Comparison of ENCODE assay signal across 10 cellular contexts in the genomic region with DNA sequence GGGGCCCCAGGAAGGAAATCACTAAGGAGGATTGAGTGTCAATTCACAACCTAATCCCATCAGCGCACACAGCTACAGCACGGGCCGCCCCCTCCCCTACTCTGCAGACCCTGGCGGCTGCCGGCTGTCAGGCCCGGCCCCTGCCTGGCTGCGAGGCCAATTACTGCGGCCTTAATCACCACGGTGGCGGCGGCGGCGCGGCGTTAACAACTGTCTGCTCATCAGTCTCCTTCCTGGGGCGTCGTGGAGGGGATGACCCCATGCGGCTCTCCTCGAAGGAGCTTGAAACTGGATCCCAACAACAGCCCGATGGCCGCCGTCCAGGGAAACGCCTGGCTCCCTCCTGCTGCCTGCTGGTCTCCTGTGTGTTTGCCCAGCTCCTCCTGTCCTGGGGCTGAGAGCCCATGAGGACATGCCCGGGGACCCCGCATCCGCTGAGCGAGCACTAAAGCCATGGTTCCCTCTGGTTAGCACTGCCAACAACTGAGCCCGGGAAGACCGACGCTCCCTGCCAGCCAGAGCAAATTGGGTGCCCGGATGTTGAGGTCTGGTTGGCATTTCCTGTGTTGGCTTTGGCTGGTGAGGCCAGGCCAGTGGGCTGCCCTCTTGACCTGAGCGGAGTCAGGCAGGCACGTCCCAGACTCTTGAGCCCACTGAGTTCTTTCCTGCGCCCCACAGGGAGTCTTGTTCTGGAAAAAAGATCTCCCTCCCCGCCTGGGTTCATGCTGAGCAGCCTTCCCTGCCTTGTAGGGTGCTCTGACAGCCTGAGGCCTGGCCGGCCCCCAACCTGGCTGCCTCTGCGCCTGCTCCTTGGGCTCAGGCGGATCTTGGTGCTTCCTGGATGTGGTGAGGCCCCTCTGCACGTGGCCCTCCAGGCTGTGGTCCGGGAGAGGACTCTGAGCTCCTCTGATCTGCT. TPM values are rescaled to one million over a fixed set of nuclear protein-coding genes. Genes with fewer than 3 reads are reported as not detected.
DNase-seq lines count a peak whose midpoint lies in the region; TF ChIP-seq lines count a peak whose summit lies in the region.
"Had no signal": no experiment of that assay in that cellular context is flagged by ENCODE, and none has a peak within 500 bp of the region (broad histone marks: within the 10 kb centered on the region; RNA-seq: fewer than 3 reads in every experiment).

No MANE protein-coding gene starts in this region.

- TF ChIP-seq CTCF in AG04450 (IDR thresholded peaks at IDR 0.05; ENCODE audit: low read depth, low read length): 0 out of 2 replicates have a peak, but pooled peaks have one; percentile 6

- no peak overlapping the region for H3K4me3 ChIP-seq in AG04450 (ENCODE audit: low read depth, low read length)

- POLR2A ChIA-PET in AG04450 (lab: Yijun Ruan, JAX): interaction anchor here (0.6 to 0.7 kb wide), 2 partner anchors 22 to 278 kb away, joined by 4 to 8 read pairs; a partner anchor contains a TSS

- no peak overlapping the region for H3K4me3 Mint-ChIP-seq in activated T-helper 1 cell treated with anti-CD3 and anti-CD28 coated beads, Interleukin-12 subunit alpha, Interleukin-12 subunit beta, Interleukin-2, Interleukin-4 antibody, amounts not matched to agents 30 ng/mL and 10 ng/mL and 1 ng/mL, durations not matched to agents 14 hours and 24 hours and 36 hours
- H3K4me3 Mint-ChIP-seq: CD8-positive, alpha-beta memory T cell had no signal

- CTCF ChIA-PET in AG04450 (lab: Charles Lee): interaction anchor here (1.0 to 1.7 kb wide), 2 partner anchors 42 to 107 kb away, joined by 3 to 5 read pairs; no protein-coding TSS in a partner anchor

- H3K4me1 Mint-ChIP-seq in activated T-helper 1 cell treated with anti-CD3 and anti-CD28 coated beads, Interleukin-12 subunit alpha, Interleukin-12 subunit beta, Interleukin-2, Interleukin-4 antibody, amounts not matched to agents 30 ng/mL and 10 ng/mL and 1 ng/mL, durations not matched to agents 14 hours and 24 hours and 36 hours (ENCODE audit: low read depth): no peaks in the 10 kb centered on the region
- H3K4me1 Mint-ChIP-seq: CD8-positive, alpha-beta memory T cell had no signal

- H3K27me3 ChIP-seq in AG04450 (ENCODE audit: control insufficient read depth, insufficient read depth, low read length): peaks cover 2% of the 10 kb centered on the region

- no peaks in the 10 kb centered on the region for H3K9me3 Mint-ChIP-seq in activated T-helper 1 cell treated with anti-CD3 and anti-CD28 coated beads, Interleukin-12 subunit alpha, Interleukin-12 subunit beta, Interleukin-2, Interleukin-4 antibody, amounts not matched to agents 30 ng/mL and 10 ng/mL and 1 ng/mL, durations not matched to agents 14 hours and 24 hours and 36 hours
- H3K9me3 Mint-ChIP-seq: CD8-positive, alpha-beta memory T cell had no signal

- intact Hi-C loops in activated T-helper 1 cell treated with anti-CD3 and anti-CD28 coated beads, Interleukin-12 subunit alpha, Interleukin-12 subunit beta, Interleukin-2, Interleukin-4 antibody, amounts not matched to agents 30 ng/mL and 10 ng/mL and 1 ng/mL, durations not matched to agents 14 hours and 24 hours and 36 hours (cut with micrococcal nuclease): no loop called here

- no peaks in the 10 kb centered on the region for H3K27me3 Mint-ChIP-seq in activated T-helper 1 cell treated with anti-CD3 and anti-CD28 coated beads, Interleukin-12 subunit alpha, Interleukin-12 subunit beta, Interleukin-2, Interleukin-4 antibody, amounts not matched to agents 30 ng/mL and 10 ng/mL and 1 ng/mL, durations not matched to agents 14 hours and 24 hours and 36 hours (ENCODE audit: insufficient read depth)

- no peaks in the 10 kb centered on the region; the same call in 1 of the 2 replicates for H3K9me3 ChIP-seq in AG04450 (ENCODE audit: control insufficient read depth, insufficient read depth, low read length)

- H3K27ac Mint-ChIP-seq in activated T-helper 1 cell treated with anti-CD3 and anti-CD28 coated beads, Interleukin-12 subunit alpha, Interleukin-12 subunit beta, Interleukin-2, Interleukin-4 antibody, amounts not matched to agents 30 ng/mL and 10 ng/mL and 1 ng/mL, durations not matched to agents 14 hours and 24 hours and 36 hours: no peak overlapping the region

- no peaks in the 10 kb centered on the region for H3K36me3 Mint-ChIP-seq in activated T-helper 1 cell treated with anti-CD3 and anti-CD28 coated beads, Interleukin-12 subunit alpha, Interleukin-12 subunit beta, Interleukin-2, Interleukin-4 antibody, amounts not matched to agents 30 ng/mL and 10 ng/mL and 1 ng/mL, durations not matched to agents 14 hours and 24 hours and 36 hours (ENCODE audit: low read depth)
- H3K36me3 Mint-ChIP-seq: CD8-positive, alpha-beta memory T cell had no signal

- H3K27ac ChIP-seq in AG04450 (ENCODE audit: low read depth, low read length): no peak overlapping the region

- DNase-seq in AG04450 (ENCODE audit: low read depth, low spot score): no peak
- peak; percentile 98 for DNase-seq in LHCN-M2 (ENCODE audit: low read depth)
- DNase-seq in astrocyte of the hippocampus (ENCODE audit: low read depth, low spot score): peak; percentile 82
- DNase-seq in kidney tubule cell (ENCODE audit: low spot score): peak; percentile 36
- no peak for DNase-seq in activated T-helper 1 cell treated with anti-CD3 and anti-CD28 coated beads, Interleukin-12 subunit alpha, Interleukin-12 subunit beta, Interleukin-2, Interleukin-4 antibody, amounts not matched to agents 30 ng/mL and 10 ng/mL and 1 ng/mL, durations not matched to agents 14 hours and 24 hours and 36 hours (ENCODE audit: low spot score)
- no peak for DNase-seq in NCI-H1694 treated with DMSO at 0.1 percent for 48 hours (lab: John Stamatoyannopoulos, UW)
- no peak for DNase-seq in NCI-H1105 treated with DMSO at 0.1 percent for 48 hours (lab: John Stamatoyannopoulos, UW)
- DNase-seq in T1000 (lab: John Stamatoyannopoulos, UW): no peak
- DNase-seq: activated naive CD4-positive, alpha-beta T cell; CD8-positive, alpha-beta memory T cell had no signal

RNA-seq across cellular contexts. Expression of a gene that starts 21.7 kb away (rescaled TPM):
- 78.3 and 82.5 TPM in 2 replicates for polyA plus RNA-seq in AG04450 (2011; rRNA removed)
- polyA minus RNA-seq in AG04450 (2011; rRNA and poly(A)+ RNA removed): 42.1 and 51.4 TPM in 2 replicates
- 78.9 and 88.7 TPM in 2 replicates for total RNA-seq in LHCN-M2 (2014; rRNA removed)
- polyA plus RNA-seq in LHCN-M2 (2012): 106 TPM
- total RNA-seq in activated T-helper 1 cell treated with anti-CD3 and anti-CD28 coated beads, Interleukin-12 subunit alpha, Interleukin-12 subunit beta, Interleukin-2, Interleukin-4 antibody, amounts not matched to agents 30 ng/mL and 10 ng/mL and 1 ng/mL, durations not matched to agents 14 hours and 24 hours and 36 hours: 52.8 and 54.3 TPM in 2 replicates

RNA-seq across cellular contexts. Expression of a gene that starts 25.6 kb away (rescaled TPM):
- 0.55 and 0.63 TPM in 2 replicates for polyA plus RNA-seq in AG04450 (2011; rRNA removed)
- 0.35 and 0.78 TPM in 2 replicates for polyA minus RNA-seq in AG04450 (2011; rRNA and poly(A)+ RNA removed)
- 82.3 and 181 TPM in 2 replicates for total RNA-seq in LHCN-M2 (2014; rRNA removed)
- 25.9 TPM for polyA plus RNA-seq in LHCN-M2 (2012)
- total RNA-seq in activated T-helper 1 cell treated with anti-CD3 and anti-CD28 coated beads, Interleukin-12 subunit alpha, Interleukin-12 subunit beta, Interleukin-2, Interleukin-4 antibody, amounts not matched to agents 30 ng/mL and 10 ng/mL and 1 ng/mL, durations not matched to agents 14 hours and 24 hours and 36 hours: 0.22 and 0.41 TPM in 2 replicates
- polyA plus RNA-seq: CD8-positive, alpha-beta memory T cell had no signal

RNA-seq across cellular contexts. Expression of a gene that starts 57.9 kb away (rescaled TPM):
- 0.37 and 0.64 TPM in 2 replicates for polyA plus RNA-seq in AG04450 (2011; rRNA removed)
- 0.60 and 1.9 TPM in 2 replicates for polyA minus RNA-seq in AG04450 (2011; rRNA and poly(A)+ RNA removed)
- total RNA-seq in LHCN-M2 (2014; rRNA removed): 0.80 and 1.9 TPM in 2 replicates
- polyA plus RNA-seq in LHCN-M2 (2012): 0.55 TPM
- 10.8 and 11.6 TPM in 2 replicates for total RNA-seq in activated T-helper 1 cell treated with anti-CD3 and anti-CD28 coated beads, Interleukin-12 subunit alpha, Interleukin-12 subunit beta, Interleukin-2, Interleukin-4 antibody, amounts not matched to agents 30 ng/mL and 10 ng/mL and 1 ng/mL, durations not matched to agents 14 hours and 24 hours and 36 hours
- polyA plus RNA-seq: CD8-positive, alpha-beta memory T cell had no signal

Comparison
In these comparisons a context has a peak if more than half of its experiments do, and no peak if none do; other contexts are left out.
1. DNase-seq: peak in LHCN-M2 (single experiment), astrocyte of the hippocampus (single experiment) and kidney tubule cell (single experiment); none in AG04450 (single experiment), activated T-helper 1 cell treated with anti-CD3 and anti-CD28 coated beads, Interleukin-12 subunit alpha, Interleukin-12 subunit beta, Interleukin-2, Interleukin-4 antibody, amounts not matched to agents 30 ng/mL and 10 ng/mL and 1 ng/mL, durations not matched to agents 14 hours and 24 hours and 36 hours (single experiment), NCI-H1694 treated with DMSO at 0.1 percent for 48 hours (single experiment), NCI-H1105 treated with DMSO at 0.1 percent for 48 hours (single experiment) and T1000 (single experiment).
2. RNA of a gene that starts 25.6 kb away (total RNA-seq): 82.3 to 181 TPM in LHCN-M2; 0.22 to 0.41 TPM in activated T-helper 1 cell treated with anti-CD3 and anti-CD28 coated beads, Interleukin-12 subunit alpha, Interleukin-12 subunit beta, Interleukin-2, Interleukin-4 antibody, amounts not matched to agents 30 ng/mL and 10 ng/mL and 1 ng/mL, durations not matched to agents 14 hours and 24 hours and 36 hours; every median in the first group is over 10 times any median in the second.